In the genomic region with DNA sequence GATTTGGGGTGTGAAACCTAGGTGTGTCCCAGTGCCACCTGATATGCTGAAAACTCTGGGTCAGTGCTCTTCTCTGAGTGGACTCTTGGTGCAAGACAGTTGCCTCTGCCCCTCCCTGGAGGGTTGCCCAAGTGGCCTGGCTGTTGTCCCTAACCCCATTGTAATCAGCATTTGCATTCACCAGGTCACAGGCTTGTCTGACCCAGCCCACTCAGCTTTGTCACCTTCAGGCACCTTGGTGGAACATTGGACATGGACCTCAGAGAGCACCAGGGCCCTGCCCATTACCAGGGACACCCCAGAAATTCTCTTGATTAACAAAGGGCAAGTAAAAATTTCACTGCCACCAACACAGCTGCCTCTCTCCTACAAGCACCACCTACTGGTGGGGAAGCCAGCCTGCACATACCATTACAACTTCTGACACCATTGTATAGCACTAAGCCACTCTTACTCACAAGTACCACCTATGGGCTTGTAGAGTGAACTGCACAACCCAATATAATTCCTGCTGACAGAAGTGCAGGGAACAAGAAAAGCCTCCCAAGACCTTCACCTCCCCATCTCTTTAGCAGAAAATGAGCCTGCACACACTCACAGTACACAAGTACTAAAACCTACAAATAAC, we compare ENCODE assay signal across 13 cellular contexts.
DNase-seq lines count a peak whose midpoint lies in the region; ATAC-seq, FAIRE-seq and TF ChIP-seq lines count a peak whose summit lies in the region.
"Had no signal": no experiment of that assay in that cellular context is flagged by ENCODE, and none has a peak within 500 bp of the region (broad histone marks: within the 10 kb centered on the region; RNA-seq: fewer than 3 reads in every experiment).

No MANE protein-coding gene starts in this region.

- H3K36me3 ChIP-seq in MM.1S (replicated peaks; ENCODE audit: insufficient read depth, low read length) (no peaks in the 10 kb centered on the region), osteoblast (ENCODE audit: insufficient read depth, low read length) (no peaks in the 10 kb centered on the region)

- no peaks in the 10 kb centered on the region for H3K27me3 ChIP-seq in MM.1S (replicated peaks; ENCODE audit: insufficient read depth, low read length)
- H3K27me3 ChIP-seq in osteoblast (ENCODE audit: insufficient read depth, low read length): no peaks in the 10 kb centered on the region

- no peak for DNase-seq in D721Med (ENCODE audit: insufficient read length, low spot score)
- DNase-seq in MM.1S: peak; percentile 30
- no peak for DNase-seq in epithelial cell of proximal tubule (ENCODE audit: low read depth)
- no peak for DNase-seq in osteoblast (ENCODE audit: insufficient read length, low spot score, missing footprints)
- DNase-seq in DMS114 treated with DMSO at 0.1 percent for 48 hours (lab: John Stamatoyannopoulos, UW; ENCODE audit: unreplicated experiment): no peak
- no peak for DNase-seq in DMS79 treated with DMSO at 0.1 percent for 48 hours (lab: John Stamatoyannopoulos, UW)
- DNase-seq: activated CD4-positive, alpha-beta T cell treated with anti-CD3 and anti-CD28 coated beads for 1 hour; left colon; NCI-H345; right cardiac atrium had no signal

- no peaks in the 10 kb centered on the region for H3F3A ChIP-seq in MM.1S (ENCODE audit: insufficient read depth, low read length)

- H4K20me1 ChIP-seq in MM.1S (ENCODE audit: insufficient read depth, low read length): no peaks in the 10 kb centered on the region
- no peaks in the 10 kb centered on the region for H4K20me1 ChIP-seq in osteoblast (ENCODE audit: insufficient read depth, low read length)

- H3K79me2 ChIP-seq in MM.1S (ENCODE audit: low read length) (no peaks in the 10 kb centered on the region), osteoblast (ENCODE audit: insufficient read depth, low read length) (no peaks in the 10 kb centered on the region)

- H2AFZ ChIP-seq in MM.1S (ENCODE audit: low read length): no peak overlapping the region
- H2AFZ ChIP-seq in osteoblast (ENCODE audit: low read length): no peak overlapping the region

- TF ChIP-seq CTCF in D721Med (IDR thresholded peaks at IDR 0.05; ENCODE audit: insufficient read depth, missing control alignments) (peak; percentile 4), MM.1S (IDR thresholded peaks at IDR 0.05; ENCODE audit: low read length) (peak; percentile 36), epithelial cell of proximal tubule (conservative IDR thresholded peaks at IDR 0.05; ENCODE audit: low read depth, low read length) (peak; percentile 35), osteoblast (IDR thresholded peaks at IDR 0.05; ENCODE audit: extremely low read depth, low read depth, low read length) (no peak)

- no peaks in the 10 kb centered on the region for H3K9me2 ChIP-seq in MM.1S (replicated peaks; ENCODE audit: insufficient read depth, low read length)

- ATAC-seq in GM21360 (IDR thresholded peaks at IDR 0.05; ENCODE audit: unreplicated experiment) (peak; percentile 54), GM21528 (IDR thresholded peaks at IDR 0.05; ENCODE audit: low FRiP score, unreplicated experiment) (no peak)
- ATAC-seq: left colon, right cardiac atrium had no signal

- H3K9me3 ChIP-seq in MM.1S (replicated peaks; ENCODE audit: insufficient read depth, low read length) (no peaks in the 10 kb centered on the region), osteoblast (ENCODE audit: low read depth, low read length) (peaks cover 9% of the 10 kb centered on the region)

- H3K27ac ChIP-seq in MM.1S (ENCODE audit: low read length) (no peak overlapping the region), osteoblast (ENCODE audit: low read depth, low read length) (no peak overlapping the region)

- FAIRE-seq in D721Med (lab: Jason Lieb, UNC): no peak
- FAIRE-seq: endometrium had no signal

- H3K4me2 ChIP-seq in MM.1S (ENCODE audit: low read depth, low read length): no peak overlapping the region
- H3K4me2 ChIP-seq in osteoblast (ENCODE audit: insufficient read depth, low read length): no peak overlapping the region

- H3K4me3 ChIP-seq in MM.1S (ENCODE audit: low read length) (no peak overlapping the region), epithelial cell of proximal tubule (ENCODE audit: low read depth, low read length) (no peak overlapping the region), osteoblast (ENCODE audit: insufficient read depth, low read length) (no peak overlapping the region)

- no peak overlapping the region for H3K9ac ChIP-seq in MM.1S (ENCODE audit: low read length)

- H3K4me1 ChIP-seq in MM.1S (ENCODE audit: low read length) (no peaks in the 10 kb centered on the region), osteoblast (ENCODE audit: insufficient read depth, low read length) (no peaks in the 10 kb centered on the region)
